ENCODE assay signal across 19 cellular contexts in the genomic region with DNA sequence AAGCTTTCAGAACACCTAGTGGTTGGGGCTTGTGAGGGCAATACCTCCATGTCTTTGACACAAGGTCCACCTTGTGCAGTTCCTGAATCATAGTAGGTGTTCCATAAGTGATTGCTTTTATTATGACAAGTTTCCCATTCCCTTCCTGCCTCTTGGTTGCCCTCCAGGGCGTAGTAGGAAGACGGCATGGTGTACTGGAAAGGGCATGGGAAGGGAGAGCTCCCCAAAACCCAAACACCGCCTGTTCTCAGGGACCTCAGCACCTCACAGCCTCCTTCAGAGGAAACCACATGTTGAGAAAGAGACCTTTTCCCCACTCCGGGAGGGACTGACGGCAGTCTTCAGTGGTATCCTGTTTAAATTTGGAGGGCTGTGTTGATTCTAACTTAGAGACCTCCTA. TPM values are rescaled to one million over a fixed set of nuclear protein-coding genes. Genes with fewer than 3 reads are reported as not detected.
DNase-seq lines count a peak whose midpoint lies in the region; ATAC-seq and TF ChIP-seq lines count a peak whose summit lies in the region.
"Had no signal": no experiment of that assay in that cellular context is flagged by ENCODE, and none has a peak within 500 bp of the region (broad histone marks: within the 10 kb centered on the region; RNA-seq: fewer than 3 reads in every experiment).

No MANE protein-coding gene starts in this region.

- no peaks in the 10 kb centered on the region for H3K27me3 ChIP-seq in foreskin keratinocyte
- H3K27me3 ChIP-seq: ascending aorta, esophagus squamous epithelium, thyroid gland had no signal

- peaks cover 6% of the 10 kb centered on the region for H3K4me1 ChIP-seq in foreskin keratinocyte
- H3K4me1 ChIP-seq: ascending aorta, thyroid gland had no signal

- H3K27ac Mint-ChIP-seq in T-cell, result peak overlapping the region; percentile 95 to 97
- peak overlapping the region; percentile 99 for H3K27ac Mint-ChIP-seq in activated naive CD8-positive, alpha-beta T cell
- H3K27ac Mint-ChIP-seq: mesothelial cell of epicardium had no signal

- no peaks in the 10 kb centered on the region for H3K27me3 Mint-ChIP-seq in activated T-cell treated with anti-CD3 and anti-CD28 coated beads, Interleukin-2, amount 50 U/mL, for 4 hours (ENCODE audit: low read depth)
- H3K27me3 Mint-ChIP-seq in T-cell, result no peaks in the 10 kb centered on the region
- H3K27me3 Mint-ChIP-seq in activated naive CD8-positive, alpha-beta T cell, result no peaks in the 10 kb centered on the region

- CTCF ChIA-PET in T-cell (lab: Charles Lee), result interaction anchor here in 1 of 2 donors (0.7 to 1.9 kb wide), 2 partner anchors 13 to 16 kb away, joined by 5 to 6 read pairs; no protein-coding TSS in a partner anchor

- no peak for TF ChIP-seq CTCF in foreskin keratinocyte (conservative IDR thresholded peaks at IDR 0.05)

- H3K27ac ChIP-seq in foreskin keratinocyte, result no peak overlapping the region
- H3K27ac ChIP-seq: ascending aorta, C4-2B, esophagus squamous epithelium, thyroid gland had no signal

- peaks cover 93% of the 10 kb centered on the region for H3K4me1 Mint-ChIP-seq in activated T-cell treated with anti-CD3 and anti-CD28 coated beads, Interleukin-2, amount 50 U/mL, for 4 hours (ENCODE audit: low read depth)
- peaks cover 94 to 99% (median 97%) of the 10 kb centered on the region in 3 donors for H3K4me1 Mint-ChIP-seq in T-cell
- H3K4me1 Mint-ChIP-seq in activated naive CD8-positive, alpha-beta T cell (ENCODE audit: low read depth), result peaks cover 96% of the 10 kb centered on the region

- DNase-seq in activated T-cell treated with anti-CD3 and anti-CD28 coated beads, Interleukin-2, amount 50 U/mL, for 4 hours, result no peak
- DNase-seq in activated T-cell treated with anti-CD3 and anti-CD28 coated beads for 4 hours (no peak), T-cell (no peak), left colon (no peak), iPS-NIHi7 (ENCODE audit: extremely low spot score) (no peak), foreskin keratinocyte (no peak)
- peak; percentile 23 for DNase-seq in stimulated activated CD8-positive, alpha-beta memory T cell treated with anti-CD3 and anti-CD28 coated beads, Interleukin-4, amount 100 ng/mL, for 48 hours
- DNase-seq: DMS153, esophagus squamous epithelium, IMR-90, NCI-H1417 treated with DMSO at 0.1 percent for 48 hours, NCI-H2171, NCI-H524 treated with DMSO at 0.1 percent for 48 hours, thyroid gland had no signal

- H3K36me3 Mint-ChIP-seq in activated T-cell treated with anti-CD3 and anti-CD28 coated beads, Interleukin-2, amount 50 U/mL, for 4 hours (ENCODE audit: insufficient read depth), result peaks cover 47% of the 10 kb centered on the region
- peaks cover 72% of the 10 kb centered on the region for H3K36me3 Mint-ChIP-seq in T-cell
- peaks cover 34% of the 10 kb centered on the region for H3K36me3 Mint-ChIP-seq in activated naive CD8-positive, alpha-beta T cell

- no peak for ATAC-seq in activated T-cell treated with anti-CD3 and anti-CD28 coated beads, Interleukin-2, amount 50 U/mL, for 4 hours
- no peak for ATAC-seq in T-cell (replicated peaks in 1 of 4)
- ATAC-seq in left colon, result no peak
- ATAC-seq in foreskin keratinocyte, result no peak
- ATAC-seq: sciatic nerve had no signal

- no peaks in the 10 kb centered on the region for H3K9me3 Mint-ChIP-seq in activated T-cell treated with anti-CD3 and anti-CD28 coated beads, Interleukin-2, amount 50 U/mL, for 4 hours
- H3K9me3 Mint-ChIP-seq in T-cell, result no peaks in the 10 kb centered on the region
- no peaks in the 10 kb centered on the region for H3K9me3 Mint-ChIP-seq in activated naive CD8-positive, alpha-beta T cell (ENCODE audit: low read depth)

- POLR2A ChIA-PET in T-cell (lab: Charles Lee), result no interaction called here

- intact Hi-C loops in left colon (cut with DNase I, micrococcal nuclease), result no loop called here

- peak overlapping the region; percentile 2 for H3K4me3 Mint-ChIP-seq in activated T-cell treated with anti-CD3 and anti-CD28 coated beads, Interleukin-2, amount 50 U/mL, for 4 hours
- H3K4me3 Mint-ChIP-seq in T-cell, result peak overlapping the region; percentile 43 to 87 (median 47)
- peak overlapping the region; percentile 69 for H3K4me3 Mint-ChIP-seq in activated naive CD8-positive, alpha-beta T cell
- H3K4me3 Mint-ChIP-seq: mesothelial cell of epicardium had no signal

RNA-seq across cellular contexts. Expression of a gene that starts 21.1 kb away (rescaled TPM):
- total RNA-seq in activated T-cell treated with anti-CD3 and anti-CD28 coated beads, Interleukin-2, amount 50 U/mL, for 4 hours, result 100 to 1,000 TPM in 2 of 3 donors, 10 to 100 TPM in 1; 79.4 to 112 (median 107) TPM
- total RNA-seq in T-cell (1,000 to 10,000 TPM; 1,049 to 1,157 (median 1,125) TPM), left colon (10 to 100 TPM in 1 of 2 donors, 1 to 10 TPM in 1; 9.7 to 25.0 TPM), foreskin keratinocyte (16.9 and 17.0 TPM in 2 replicates)
- polyA plus RNA-seq in foreskin keratinocyte, result 16.8 and 20.6 TPM in 2 replicates

Comparison
In these comparisons a context has a peak if more than half of its experiments do, and no peak if none do; other contexts are left out.
1. H3K4me3 Mint-ChIP-seq: peak in every context shown above with its lines; median percentile 69 in activated naive CD8-positive, alpha-beta T cell; 47 in T-cell; 2 in activated T-cell treated with anti-CD3 and anti-CD28 coated beads, Interleukin-2, amount 50 U/mL, for 4 hours.
2. RNA of a gene that starts 21.1 kb away (total RNA-seq): 1,049 to 1,157 TPM in T-cell; 79.4 to 112 TPM in activated T-cell treated with anti-CD3 and anti-CD28 coated beads, Interleukin-2, amount 50 U/mL, for 4 hours, 9.7 to 25.0 TPM in left colon and 16.9 to 17.0 TPM in foreskin keratinocyte; every median in the first group is over 4 times any median in the second.